Comparison of ENCODE assay signal across 8 cellular contexts in genomic region chr11:65260756-65261590, GRCh38. TPM values are rescaled to one million over a fixed set of nuclear protein-coding genes. Genes with fewer than 3 reads are reported as not detected.
DNase-seq lines count a peak whose midpoint lies in the region; ATAC-seq and TF ChIP-seq lines count a peak whose summit lies in the region.

No MANE protein-coding gene starts in this region.

- CTCF ChIA-PET in RWPE1 (lab: Yijun Ruan, JAX): interaction anchor here (0.6 to 2.2 kb wide), 2 partner anchors 55 to 69 kb away, joined by 3 to 12 read pairs; partner anchors contain the start of gene CDC42EP2

- no peaks in the 10 kb centered on the region for H4K20me1 ChIP-seq in fibroblast of lung (ENCODE audit: control insufficient read depth, extremely low read depth, insufficient read depth, low read length)

- POLR2A ChIA-PET in RWPE1 (lab: Yijun Ruan, JAX; ENCODE audit: low non-redundant PET): interaction anchor here (0.5 to 0.7 kb wide), 2 partner anchors 69 to 103 kb away, joined by 4 to 5 read pairs; no protein-coding TSS in a partner anchor

- DNase-seq in activated naive CD4-positive, alpha-beta T cell treated with Interleukin-2 at 50 U/mL for 16 hours: no peak
- DNase-seq in RWPE1 (ENCODE audit: low spot score) (no peak), fibroblast of lung (ENCODE audit: low read depth in 2 of 2) (no peak), sigmoid colon (peak; percentile 44), Ammon's horn (ENCODE audit: low spot score) (no peak)

- H3K9ac ChIP-seq in fibroblast of lung (ENCODE audit: insufficient read depth, low read length): peak overlapping the region; percentile 48

- H3K27me3 ChIP-seq in fibroblast of lung (ENCODE audit: control insufficient read depth, insufficient read depth, low read length) (no peaks in the 10 kb centered on the region), sigmoid colon (no peaks in the 10 kb centered on the region)

- intact Hi-C loops in sigmoid colon (cut with DNase I): loop anchor here (5.0 to 10.0 kb wide), 2 partner anchors 129 to 254 kb away; partner anchors contain the start of gene SYVN1

- peaks cover 41% of the 10 kb centered on the region for H3K4me1 Mint-ChIP-seq in activated naive CD4-positive, alpha-beta T cell treated with anti-CD3 and anti-CD28 coated beads, Interleukin-2, amount 50 U/mL, for 24 hours

- H3K4me2 ChIP-seq in fibroblast of lung (ENCODE audit: extremely low read depth, insufficient read depth, low read length): peak overlapping the region; percentile 98

- TF ChIP-seq CTCF in RWPE1 (conservative IDR thresholded peaks at IDR 0.05; ENCODE audit: low read depth) (no peak), fibroblast of lung (conservative IDR thresholded peaks at IDR 0.05 in 1 of 2, IDR thresholded peaks at IDR 0.05 in 1 of 2; ENCODE audit: low read depth in 1 of 2, low read length in 2 of 2) (no peak), sigmoid colon (IDR thresholded peaks at IDR 0.05) (no peak)

- no peak for TF ChIP-seq POLR2A in sigmoid colon (IDR thresholded peaks at IDR 0.05)

- H3K9me3 ChIP-seq in fibroblast of lung (ENCODE audit: control insufficient read depth, insufficient read depth, low read depth, low read length) (no peaks in the 10 kb centered on the region), sigmoid colon (no peaks in the 10 kb centered on the region)

- H3K36me3 Mint-ChIP-seq in activated naive CD4-positive, alpha-beta T cell treated with anti-CD3 and anti-CD28 coated beads, Interleukin-2, amount 50 U/mL, for 24 hours: peaks cover 5% of the 10 kb centered on the region

- H3K4me3 Mint-ChIP-seq in activated naive CD4-positive, alpha-beta T cell treated with anti-CD3 and anti-CD28 coated beads, Interleukin-2, amount 50 U/mL, for 24 hours: peak overlapping the region; percentile 95

- H3K27ac ChIP-seq in RWPE1 (peak overlapping the region; percentile 94), fibroblast of lung (ENCODE audit: insufficient read depth, low read length) (peak overlapping the region; percentile 91), sigmoid colon (peak overlapping the region; percentile 86 to 91 (median 90))

- H3K4me1 ChIP-seq in fibroblast of lung (ENCODE audit: control insufficient read depth, extremely low read depth, insufficient read depth, low read length) (no peaks in the 10 kb centered on the region), sigmoid colon (peaks cover 0 to 18% (median 13%) of the 10 kb centered on the region in 4 donors)

- no peaks in the 10 kb centered on the region for H3K9me3 Mint-ChIP-seq in activated naive CD4-positive, alpha-beta T cell treated with anti-CD3 and anti-CD28 coated beads, Interleukin-2, amount 50 U/mL, for 24 hours

- ATAC-seq in GM18868 (IDR thresholded peaks at IDR 0.05; ENCODE audit: unreplicated experiment) (no peak), GM19023 (IDR thresholded peaks at IDR 0.05; ENCODE audit: unreplicated experiment) (no peak)

- no peaks in the 10 kb centered on the region for H3K27me3 Mint-ChIP-seq in activated naive CD4-positive, alpha-beta T cell treated with anti-CD3 and anti-CD28 coated beads, Interleukin-2, amount 50 U/mL, for 24 hours

- WGBS in sigmoid colon, 2 donors: 63 to 66% methylated on average over 26 of the region's 26 CpGs

- peak overlapping the region; percentile 12 to 89 (median 79) for H3K4me3 ChIP-seq in fibroblast of lung (replicated peaks in 1 of 4; ENCODE audit: control extremely low read depth in 1 of 4, insufficient read depth in 1 of 4, low read depth in 3 of 4, low read length in 4 of 4)
- H3K4me3 ChIP-seq in sigmoid colon: peak overlapping the region; percentile 36 to 73 (median 60)

- TF ChIP-seq EP300 in sigmoid colon (IDR thresholded peaks at IDR 0.05): no peak

- peak overlapping the region; percentile 64 for H2AFZ ChIP-seq in fibroblast of lung (ENCODE audit: low read length)

- H3K36me3 ChIP-seq in fibroblast of lung (ENCODE audit: control insufficient read depth, insufficient read depth, low read length) (no peaks in the 10 kb centered on the region), sigmoid colon (no peaks in the 10 kb centered on the region)

- H3K79me2 ChIP-seq in fibroblast of lung (ENCODE audit: control insufficient read depth, insufficient read depth, low read length): peaks cover 27% of the 10 kb centered on the region

- H3K27ac Mint-ChIP-seq in activated naive CD4-positive, alpha-beta T cell treated with anti-CD3 and anti-CD28 coated beads, Interleukin-2, amount 50 U/mL, for 24 hours: peak overlapping the region; percentile 99

RNA-seq across cellular contexts. Expression of gene POLA2, which starts 0.8 kb away (rescaled TPM):
- total RNA-seq in fibroblast of lung (1.0 and 2.8 TPM in 2 replicates), sigmoid colon (1 to 10 TPM; 3.6 to 8.8 (median 4.8) TPM)
- polyA plus RNA-seq in fibroblast of lung (9.8 and 33.6 TPM in 2 replicates), sigmoid colon (10 to 100 TPM in 1 of 3 donors, 1 to 10 TPM in 2; 4.6 to 13.4 (median 5.4) TPM)
- polyA plus RNA-seq in fibroblast of lung (2012): 6.7 and 20.1 TPM in 2 replicates
- 14.6 and 53.5 TPM in 2 replicates for polyA minus RNA-seq in fibroblast of lung (ENCODE audit: low replicate concordance)

RNA-seq across cellular contexts. Expression of gene CDC42EP2, which starts 53.7 kb away (rescaled TPM):
- total RNA-seq in fibroblast of lung (12.3 and 25.6 TPM in 2 replicates), sigmoid colon (10 to 100 TPM; 11.0 to 29.1 (median 16.5) TPM)
- polyA plus RNA-seq in fibroblast of lung (31.7 and 48.4 TPM in 2 replicates), sigmoid colon (10 to 100 TPM in 2 of 3 donors, 1 to 10 TPM in 1; 8.8 to 15.0 (median 11.4) TPM)
- polyA plus RNA-seq in fibroblast of lung (2012): 56.1 and 78.8 TPM in 2 replicates
- polyA minus RNA-seq in fibroblast of lung (ENCODE audit: low replicate concordance): 164 and 172 TPM in 2 replicates
